11 cellular contexts compared by ENCODE assay signal in genomic region chr3:134462236-134463059, GRCh38. TPM values are rescaled to one million over a fixed set of nuclear protein-coding genes. Genes with fewer than 3 reads are reported as not detected.
DNase-seq lines count a peak whose midpoint lies in the region; ATAC-seq and TF ChIP-seq lines count a peak whose summit lies in the region.
"Had no signal": no experiment of that assay in that cellular context is flagged by ENCODE, and none has a peak within 500 bp of the region (broad histone marks: within the 10 kb centered on the region; RNA-seq: fewer than 3 reads in every experiment).

No MANE protein-coding gene starts in this region.

- H3K4me1 Mint-ChIP-seq in endothelial cell (ENCODE audit: unreplicated experiment) = peaks cover 30% of the 10 kb centered on the region
- peaks cover 47% of the 10 kb centered on the region for H3K4me1 Mint-ChIP-seq in type B pancreatic cell (ENCODE audit: unreplicated experiment)

- H3K27ac ChIP-seq in Peyer's patch (peak overlapping the region; percentile 14 to 82 (median 31)), muscle layer of duodenum (ENCODE audit: low read length) (peak overlapping the region; percentile 53)
- H3K27ac ChIP-seq: cardiac muscle cell had no signal

- H3K4me3 Mint-ChIP-seq in endothelial cell (ENCODE audit: unreplicated experiment) (no peak overlapping the region), type B pancreatic cell (peak overlapping the region; percentile 68)

- H3K4me1 ChIP-seq in Peyer's patch (peaks cover 0 to 9% (median 0%) of the 10 kb centered on the region in 4 donors), muscle layer of duodenum (ENCODE audit: control insufficient read depth in 1 of 2, insufficient read depth in 2 of 2, low read length in 2 of 2) (peaks cover 6 to 23% of the 10 kb centered on the region in 2 donors)

- no peaks in the 10 kb centered on the region for H3K36me3 ChIP-seq in Peyer's patch
- H3K36me3 ChIP-seq in muscle layer of duodenum (ENCODE audit: control insufficient read depth in 1 of 2, insufficient read depth in 2 of 2, low read length in 2 of 2) = no peaks in the 10 kb centered on the region
- H3K36me3 ChIP-seq: cardiac muscle cell had no signal

- no peaks in the 10 kb centered on the region for H3K9me3 ChIP-seq in Peyer's patch
- H3K9me3 ChIP-seq in muscle layer of duodenum (ENCODE audit: control insufficient read depth in 1 of 2, low read length in 2 of 2) = no peaks in the 10 kb centered on the region

- H3K27me3 ChIP-seq in Peyer's patch (no peaks in the 10 kb centered on the region), muscle layer of duodenum (ENCODE audit: low read depth, low read length) (no peaks in the 10 kb centered on the region)
- H3K27me3 ChIP-seq: cardiac muscle cell had no signal

- ATAC-seq in HG02798 (IDR thresholded peaks at IDR 0.05; ENCODE audit: poor library complexity, unreplicated experiment) (no peak), HG03280 (IDR thresholded peaks at IDR 0.05; ENCODE audit: unreplicated experiment) (no peak), HG02973 (IDR thresholded peaks at IDR 0.05; ENCODE audit: unreplicated experiment) (no peak)
- ATAC-seq: GM12878 had no signal

- H3K36me3 Mint-ChIP-seq in endothelial cell (ENCODE audit: low read depth, unreplicated experiment) (no peaks in the 10 kb centered on the region), type B pancreatic cell (no peaks in the 10 kb centered on the region)

- H3K27me3 Mint-ChIP-seq in endothelial cell (ENCODE audit: unreplicated experiment) = no peaks in the 10 kb centered on the region
- peaks cover 4% of the 10 kb centered on the region for H3K27me3 Mint-ChIP-seq in type B pancreatic cell

- no peaks in the 10 kb centered on the region for H3K9me3 Mint-ChIP-seq in endothelial cell (ENCODE audit: unreplicated experiment)
- no peaks in the 10 kb centered on the region for H3K9me3 Mint-ChIP-seq in type B pancreatic cell

- H3K4me3 ChIP-seq in Peyer's patch (no peak overlapping the region), muscle layer of duodenum (ENCODE audit: low read depth in 1 of 2, low read length in 2 of 2) (no peak overlapping the region)
- H3K4me3 ChIP-seq: cardiac muscle cell, GM12878 had no signal

- TF ChIP-seq CTCF in Peyer's patch (IDR thresholded peaks at IDR 0.05) (no peak), endothelial cell (IDR thresholded peaks at IDR 0.05; ENCODE audit: unreplicated experiment) (no peak), type B pancreatic cell (conservative IDR thresholded peaks at IDR 0.05) (no peak), GM10266 (IDR thresholded peaks at IDR 0.05; ENCODE audit: control insufficient read depth, insufficient read depth, low read depth, missing control alignments) (no peak)

- H3K27ac Mint-ChIP-seq in endothelial cell (ENCODE audit: unreplicated experiment) (peak overlapping the region; percentile 53), type B pancreatic cell (peak overlapping the region; percentile 86)

- TF ChIP-seq POLR2A in Peyer's patch (IDR thresholded peaks at IDR 0.05) = no peak

- DNase-seq in Peyer's patch (no peak), endothelial cell (ENCODE audit: low spot score) (no peak), type B pancreatic cell (ENCODE audit: extremely low spot score, unreplicated experiment) (no peak), GM10266 (ENCODE audit: extremely low spot score) (no peak)
- DNase-seq: activated CD4-positive, alpha-beta T cell treated with anti-CD3 and anti-CD28 coated beads, Interleukin-2, amount 50 U/mL, for 4 hours had no signal

RNA-seq across cellular contexts. Expression of gene ANAPC13, which starts 23.3 kb away (rescaled TPM):
- total RNA-seq in Peyer's patch (10 to 100 TPM; 24.5 to 50.3 (median 39.9) TPM), endothelial cell (ENCODE audit: unreplicated experiment) (59.4 TPM), type B pancreatic cell (ENCODE audit: low replicate concordance) (47.8 and 57.0 TPM in 2 replicates)

RNA-seq across cellular contexts. Expression of gene CEP63, which starts 23.4 kb away (rescaled TPM):
- total RNA-seq in Peyer's patch = 10 to 100 TPM; 13.3 to 67.7 (median 19.6) TPM
- 16.8 TPM for total RNA-seq in endothelial cell (ENCODE audit: unreplicated experiment)
- total RNA-seq in type B pancreatic cell (ENCODE audit: low replicate concordance) = 14.5 and 22.8 TPM in 2 replicates
